Comparison of ENCODE assay signal across 16 cellular contexts in the genomic region with DNA sequence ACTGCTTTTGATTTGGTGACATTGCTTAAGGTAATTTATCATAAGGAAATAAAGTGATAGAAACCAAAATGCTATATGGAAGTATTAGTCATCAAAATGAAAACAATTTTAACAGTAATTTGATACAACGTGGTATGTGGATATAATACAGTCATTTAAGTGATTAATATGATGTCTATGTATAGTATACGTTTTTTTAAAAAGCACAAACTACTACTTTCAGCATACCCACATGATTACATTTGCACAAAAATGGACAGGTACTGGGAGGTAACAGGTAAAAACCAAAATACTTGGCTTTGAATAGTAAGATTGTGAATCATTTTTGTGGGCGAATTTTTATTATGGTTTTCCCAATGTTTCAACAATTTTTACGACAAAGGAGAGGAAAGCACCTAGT.
DNase-seq lines count a peak whose midpoint lies in the region; ATAC-seq, FAIRE-seq and TF ChIP-seq lines count a peak whose summit lies in the region.
"Had no signal": no experiment of that assay in that cellular context is flagged by ENCODE, and none has a peak within 500 bp of the region (broad histone marks: within the 10 kb centered on the region; RNA-seq: fewer than 3 reads in every experiment).

No MANE protein-coding gene starts in this region.

- H3K79me2 ChIP-seq in PC-3 (ENCODE audit: low read length) (no peaks in the 10 kb centered on the region), osteoblast (ENCODE audit: insufficient read depth, low read length) (peaks cover 38% of the 10 kb centered on the region)

- no peaks in the 10 kb centered on the region for H3K9me3 ChIP-seq in PC-3 (ENCODE audit: low read length)
- no peaks in the 10 kb centered on the region for H3K9me3 ChIP-seq in osteoblast (ENCODE audit: low read depth, low read length)
- H3K9me3 ChIP-seq: BE2C had no signal

- H3K4me2 ChIP-seq in PC-3 (ENCODE audit: low read length) = peak overlapping the region; percentile 63
- H3K4me2 ChIP-seq in osteoblast (ENCODE audit: insufficient read depth, low read length) = peak overlapping the region; percentile 18

- H3K27me3 ChIP-seq in PC-3 (ENCODE audit: low read length) = no peaks in the 10 kb centered on the region
- no peaks in the 10 kb centered on the region for H3K27me3 ChIP-seq in bronchial epithelial cell (ENCODE audit: control insufficient read depth, insufficient read depth, low read length)
- H3K27me3 ChIP-seq in osteoblast (ENCODE audit: insufficient read depth, low read length) = no peaks in the 10 kb centered on the region

- TF ChIP-seq CTCF in PC-3 (conservative IDR thresholded peaks at IDR 0.05; ENCODE audit: low read depth, low read length) (no peak), bronchial epithelial cell (IDR thresholded peaks at IDR 0.05; ENCODE audit: insufficient read depth, low read length, severe bottlenecking) (no peak), osteoblast (IDR thresholded peaks at IDR 0.05; ENCODE audit: extremely low read depth, low read depth, low read length) (no peak), GM20000 (IDR thresholded peaks at IDR 0.05; ENCODE audit: extremely low read depth, missing control alignments) (no peak)

- no peaks in the 10 kb centered on the region for H3K36me3 ChIP-seq in PC-3 (ENCODE audit: low read depth, low read length)
- H3K36me3 ChIP-seq in bronchial epithelial cell (ENCODE audit: control insufficient read depth, insufficient read depth, low read length) = no peaks in the 10 kb centered on the region
- peaks cover 7% of the 10 kb centered on the region for H3K36me3 ChIP-seq in osteoblast (ENCODE audit: insufficient read depth, low read length)
- H3K36me3 ChIP-seq: BE2C had no signal

- CTCF ChIA-PET in PC-3 (lab: Charles Lee) = interaction anchor here (0.6 to 0.9 kb wide), 3 partner anchors 23 to 98 kb away, joined by 3 to 16 read pairs (median 4); no protein-coding TSS in a partner anchor

- peak; percentile 21 for DNase-seq in EH (ENCODE audit: low read depth)
- peak; percentile 78 for DNase-seq in PC-3
- peak; percentile 90 for DNase-seq in bronchial epithelial cell (ENCODE audit: low read depth)
- DNase-seq in osteoblast (ENCODE audit: insufficient read length, low spot score, missing footprints) = no peak
- no peak for DNase-seq in central memory CD4-positive, alpha-beta T cell
- DNase-seq in NCI-H187 (lab: John Stamatoyannopoulos, UW) = no peak
- DNase-seq in NCI-H1092 (lab: John Stamatoyannopoulos, UW) = no peak
- DNase-seq in GM20000 (ENCODE audit: low spot score) = no peak
- DNase-seq: BE2C, DMS 273 treated with DMSO at 0.1 percent for 48 hours, H9, NCI-H1436, NCI-H2081, NCI-H2227 treated with DMSO at 0.1 percent for 48 hours, NCI-H526, Right ventricle myocardium superior had no signal

- peak overlapping the region; percentile 49; the same call in 1 of the 2 replicates for H3K9ac ChIP-seq in PC-3 (ENCODE audit: low read length)

- H3K4me1 ChIP-seq in PC-3 (ENCODE audit: insufficient read depth, low read length) (peaks cover 38% of the 10 kb centered on the region), osteoblast (ENCODE audit: insufficient read depth, low read length) (peaks cover 42% of the 10 kb centered on the region)
- H3K4me1 ChIP-seq: BE2C had no signal

- H4K20me1 ChIP-seq in PC-3 (ENCODE audit: low read length) (no peaks in the 10 kb centered on the region), osteoblast (ENCODE audit: insufficient read depth, low read length) (no peaks in the 10 kb centered on the region)

- BruUV-seq in PC-3 (replicated peaks; lab: Mats Ljungman, UMichigan) = no TSS peak

- H3K4me3 ChIP-seq in PC-3 (ENCODE audit: low read length) (peak overlapping the region; percentile 46), bronchial epithelial cell (ENCODE audit: low read depth, low read length) (no peak overlapping the region), osteoblast (ENCODE audit: insufficient read depth, low read length) (no peak overlapping the region)

- intact Hi-C loops in PC-3 (cut with micrococcal nuclease) = no loop called here

- peak overlapping the region; percentile 89 for H3K27ac ChIP-seq in PC-3 (ENCODE audit: low read length)
- peak overlapping the region; percentile 50 for H3K27ac ChIP-seq in osteoblast (ENCODE audit: low read depth, low read length)

- no peaks in the 10 kb centered on the region for H3K9me2 ChIP-seq in PC-3 (replicated peaks; ENCODE audit: low read length)

- POLR2A ChIA-PET in PC-3 (lab: Charles Lee; ENCODE audit: unreplicated experiment) = no interaction called here

- no peaks in the 10 kb centered on the region for H3F3A ChIP-seq in PC-3 (ENCODE audit: low read length, unreplicated experiment)

- H2AFZ ChIP-seq in PC-3 (ENCODE audit: low read length) (no peak overlapping the region), osteoblast (ENCODE audit: low read length) (no peak overlapping the region)

- ATAC-seq in PC-3 = peak; percentile 86

- no peak for FAIRE-seq in bronchial epithelial cell (lab: Jason Lieb, UNC)

Comparison
In these comparisons a context has a peak if more than half of its experiments do, and no peak if none do; other contexts are left out.
1. DNase-seq: peak in EH (single experiment), PC-3 (single experiment) and bronchial epithelial cell (single experiment); none in osteoblast (single experiment), central memory CD4-positive, alpha-beta T cell (single experiment), NCI-H187 (0 of 2), NCI-H1092 (single experiment) and GM20000 (single experiment).